In genomic region chr9:113964740-113965095, GRCh38 we compare ENCODE assay signal across 25 cellular contexts.
"Had no signal": no experiment of that assay in that cellular context is flagged by ENCODE, and none has a peak within 500 bp of the region (broad histone marks: within the 10 kb centered on the region; RNA-seq: fewer than 3 reads in every experiment).

No MANE protein-coding gene starts in this region.

- H3K27ac Mint-ChIP-seq: activated B cell treated with CpG ODN at 0.5 μM for 24 hours; activated CD4-positive, alpha-beta memory T cell treated with anti-CD3 and anti-CD28 coated beads, Interleukin-2, amount 10 ng/mL, durations not matched to agents 7 days and 5 days; activated naive CD4-positive, alpha-beta T cell treated with anti-CD3 and anti-CD28 coated beads for 36 hours; activated naive CD8-positive, alpha-beta T cell; activated T-helper 17 cell treated with anti-CD3 and anti-CD28 coated beads, Interleukin-2, amount 50 U/mL, for 72 hours; T-helper 1 cell treated with Interleukin-12 subunit alpha and Interleukin-12 subunit beta and Interleukin-4 antibody, amounts not matched to agents 30 μg/mL and 1 μg/mL, for 36 hours had no signal

- H3K4me3 Mint-ChIP-seq: activated B cell treated with CpG ODN at 0.5 μM for 24 hours; activated CD4-positive, alpha-beta memory T cell treated with anti-CD3 and anti-CD28 coated beads, Interleukin-2, amount 10 ng/mL, durations not matched to agents 7 days and 5 days; activated naive CD4-positive, alpha-beta T cell treated with anti-CD3 and anti-CD28 coated beads for 36 hours; activated naive CD8-positive, alpha-beta T cell; activated T-helper 17 cell treated with anti-CD3 and anti-CD28 coated beads, Interleukin-2, amount 50 U/mL, for 72 hours; T-helper 1 cell treated with Interleukin-12 subunit alpha and Interleukin-12 subunit beta and Interleukin-4 antibody, amounts not matched to agents 30 μg/mL and 1 μg/mL, for 36 hours had no signal

- H3K9me3 Mint-ChIP-seq: activated B cell treated with CpG ODN at 0.5 μM for 24 hours; activated CD4-positive, alpha-beta memory T cell treated with anti-CD3 and anti-CD28 coated beads, Interleukin-2, amount 10 ng/mL, durations not matched to agents 7 days and 5 days; activated naive CD4-positive, alpha-beta T cell treated with anti-CD3 and anti-CD28 coated beads for 36 hours; activated T-helper 17 cell treated with anti-CD3 and anti-CD28 coated beads, Interleukin-2, amount 50 U/mL, for 72 hours; T-helper 1 cell treated with Interleukin-12 subunit alpha and Interleukin-12 subunit beta and Interleukin-4 antibody, amounts not matched to agents 30 μg/mL and 1 μg/mL, for 36 hours had no signal

- H3K4me3 ChIP-seq: MG63 had no signal

- H3K27me3 ChIP-seq: MG63 had no signal

- H3K36me3 Mint-ChIP-seq: activated naive CD8-positive, alpha-beta T cell had no signal

- DNase-seq: activated B cell treated with CpG ODN at 0.5 μM for 24 hours; activated CD4-positive, alpha-beta memory T cell treated with anti-CD3 and anti-CD28 coated beads, Interleukin-2, amount 10 ng/mL, durations not matched to agents 7 days and 5 days; activated CD4-positive, alpha-beta T cell treated with anti-CD3 and anti-CD28 coated beads, Interleukin-2, amount 50 U/mL, for 1 hour; activated gamma-delta T cell; activated naive CD4-positive, alpha-beta T cell treated with anti-CD3 and anti-CD28 coated beads for 36 hours; activated T-cell treated with anti-CD3 and anti-CD28 coated beads for 4 hours; activated T-cell treated with anti-CD3 and anti-CD28 coated beads, Interleukin-2, amount 50 U/mL, for 48 hours; anterior cingulate cortex; MG63; MV-4-11; NCI-H1092 treated with DMSO at 0.1 percent for 48 hours; NCI-H1436; NCI-H1694 treated with DMSO at 0.1 percent for 48 hours; NCI-H2081; NCI-H510A treated with DMSO at 0.1 percent for 48 hours; NCI-H69; NK-92 treated with Interleukin-12 subunit alpha and Interleukin-12 subunit beta, amount 100 ng/mL, for 24 hours; OCI-M1; RPMI8226; T-helper 9 cell had no signal

- H3K4me1 Mint-ChIP-seq: activated B cell treated with CpG ODN at 0.5 μM for 24 hours; activated CD4-positive, alpha-beta memory T cell treated with anti-CD3 and anti-CD28 coated beads, Interleukin-2, amount 10 ng/mL, durations not matched to agents 7 days and 5 days; activated T-helper 17 cell treated with anti-CD3 and anti-CD28 coated beads, Interleukin-2, amount 50 U/mL, for 72 hours had no signal

- H3K27me3 Mint-ChIP-seq: activated B cell treated with CpG ODN at 0.5 μM for 24 hours; activated naive CD8-positive, alpha-beta T cell; activated T-helper 17 cell treated with anti-CD3 and anti-CD28 coated beads, Interleukin-2, amount 50 U/mL, for 72 hours had no signal

- ATAC-seq: activated T-helper 17 cell treated with anti-CD3 and anti-CD28 coated beads, Interleukin-2, amount 50 U/mL, for 72 hours; Panc1; Right ventricle myocardium inferior had no signal
